Comparison of ENCODE assay signal across 8 cellular contexts in genomic region chr19:6360857-6361216, GRCh38. TPM values are rescaled to one million over a fixed set of nuclear protein-coding genes. Genes with fewer than 3 reads are reported as not detected.
DNase-seq lines count a peak whose midpoint lies in the region; ATAC-seq, FAIRE-seq and TF ChIP-seq lines count a peak whose summit lies in the region.
"Not testable (repeated sequence)": the region's sequence is repeated elsewhere in the genome, so short reads cannot be mapped to it uniquely, and the experiment has no call there.

No MANE protein-coding gene starts in this region.

- TF ChIP-seq CTCF in KMS-11 (conservative IDR thresholded peaks at IDR 0.05; ENCODE audit: low read depth, low read length); WERI-Rb-1 (IDR thresholded peaks at IDR 0.05; ENCODE audit: low read depth, low read length); astrocyte (IDR thresholded peaks at IDR 0.05; ENCODE audit: insufficient read depth, low read depth, low read length); epithelial cell of proximal tubule (conservative IDR thresholded peaks at IDR 0.05; ENCODE audit: low read depth, low read length); HepG2 (CRISPR knock-in tag; IDR thresholded peaks at IDR 0.05); ovary (IDR thresholded peaks at IDR 0.05): not testable (repeated sequence)

- peak overlapping the region; percentile 90 to 98 (median 95) for H3K4me3 Mint-ChIP-seq in CD4-positive, alpha-beta memory T cell
- peak overlapping the region; percentile 91 for H3K4me3 Mint-ChIP-seq in astrocyte (ENCODE audit: unreplicated experiment)

- peak overlapping the region; percentile 78 for H3K27ac ChIP-seq in CD4-positive, alpha-beta memory T cell (ENCODE audit: low read depth, low read length)
- H3K27ac ChIP-seq in KMS-11; WERI-Rb-1; astrocyte (ENCODE audit: low read depth, low read length); HepG2 (ENCODE audit: extremely low read length, insufficient read depth, low read length); thymus (ENCODE audit: low read depth): not testable (repeated sequence)
- H3K27ac ChIP-seq in ovary, result peak overlapping the region; percentile 73 to 92

- peaks cover 10 to 29% (median 16%) of the 10 kb centered on the region in 4 donors for H3K4me1 Mint-ChIP-seq in CD4-positive, alpha-beta memory T cell
- not testable (repeated sequence) for H3K4me1 Mint-ChIP-seq in astrocyte (ENCODE audit: low read depth, unreplicated experiment)

- WGBS in HepG2 (ENCODE audit: low lambda C conversion rate), result 87% methylated on average over 10 of the region's 10 CpGs
- 92 to 94% (median 93%) methylated on average over 10 of the region's 10 CpGs for WGBS in ovary, 3 donors
- 97% methylated on average over 10 of the region's 10 CpGs for WGBS in thymus

- not testable (repeated sequence) for H4K20me1 ChIP-seq in KMS-11 (ENCODE audit: insufficient read depth); astrocyte (ENCODE audit: insufficient read depth, low read length); HepG2 (ENCODE audit: insufficient read depth, low read length)

- intact Hi-C loops in CD4-positive, alpha-beta memory T cell (cut with micrococcal nuclease), result loop anchor here (1.0 to 10.0 kb wide), 9 partner anchors 12 to 1171 kb away; partner anchors contain the start of genes DUS3L, GTF2F1 and RFX2
- intact Hi-C loops in HepG2 (cut with micrococcal nuclease; ENCODE audit: unreplicated experiment), result not testable (repeated sequence)
- intact Hi-C loops in ovary (cut with DNase I), result loop anchor here in 2 of 4 donors (5.0 kb wide), 2 partner anchors 144 to 1959 kb away; partner anchors contain the start of genes CHAF1A (in 1 of the 2) and SH3GL1 (in 1 of the 2)

- ATAC-seq in HepG2, result not testable (repeated sequence)

- peak overlapping the region; percentile 77 for H2AFZ ChIP-seq in KMS-11 (ENCODE audit: low read depth)
- peak overlapping the region; percentile 72 for H2AFZ ChIP-seq in astrocyte (ENCODE audit: low read depth, low read length)
- H2AFZ ChIP-seq in HepG2 (ENCODE audit: low read length), result not testable (repeated sequence)

- in situ Hi-C loops in HepG2 (cut with HindIII; ENCODE audit: extremely low pct_ligation_motif_present, low pct_unique_long_range_greater_than_20kb), result not testable (repeated sequence)

- CTCF ChIA-PET in CD4-positive, alpha-beta memory T cell (lab: Charles Lee; ENCODE audit: partially characterized antibody), result interaction anchor here (0.6 to 0.9 kb wide), 3 partner anchors 11 to 143 kb away, joined by 3 to 6 read pairs (median 3); partner anchors contain the start of gene ALKBH7
- CTCF ChIA-PET in HepG2 (lab: Yijun Ruan, JAX; ENCODE audit: low intra/inter-chr PET ratio, low total read pairs), result not testable (repeated sequence)

- POLR2A ChIA-PET in CD4-positive, alpha-beta memory T cell (lab: Charles Lee; ENCODE audit: partially characterized antibody), result interaction anchor here (0.6 to 5.4 kb wide), 9 partner anchors 7 to 120 kb away, joined by 3 to 123 read pairs (median 5); partner anchors contain the start of genes ALKBH7, DENND1C, GTF2F1 and KHSRP
- POLR2A ChIA-PET in HepG2 (lab: Yijun Ruan, JAX), result interaction anchor here (0.9 to 5.0 kb wide), 6 partner anchors 8 to 709 kb away, joined by 3 to 80 read pairs (median 6); partner anchors contain the start of genes ALKBH7, KHSRP and ZNF557

- H3K9me3 ChIP-seq in CD4-positive, alpha-beta memory T cell (ENCODE audit: control insufficient read depth in 1 of 2, low read length in 2 of 2); WERI-Rb-1 (ENCODE audit: severe bottlenecking); astrocyte (ENCODE audit: insufficient read depth, low read depth, low read length); HepG2 (ENCODE audit: low read length); ovary; thymus (ENCODE audit: control insufficient read depth): not testable (repeated sequence)

- H3K79me2 ChIP-seq in KMS-11 (ENCODE audit: insufficient read depth, low read depth) (peaks cover 20% of the 10 kb centered on the region; the same call in 1 of the 2 replicates), astrocyte (ENCODE audit: insufficient read depth, low read length) (peaks cover 17% of the 10 kb centered on the region)
- not testable (repeated sequence) for H3K79me2 ChIP-seq in HepG2 (ENCODE audit: insufficient read depth, low read length)

- H3K36me3 Mint-ChIP-seq in CD4-positive, alpha-beta memory T cell, result peaks cover 15 to 28% of the 10 kb centered on the region in 2 donors
- not testable (repeated sequence) for H3K36me3 Mint-ChIP-seq in astrocyte (ENCODE audit: low read depth, unreplicated experiment)

- H3K4me3 ChIP-seq in CD4-positive, alpha-beta memory T cell (ENCODE audit: low read length in 2 of 2), result peak overlapping the region in 1 of 2 donors; percentile 92
- not testable (repeated sequence) for H3K4me3 ChIP-seq in KMS-11 (IDR thresholded peaks at IDR 0.05; ENCODE audit: insufficient read depth, low read depth, low read length)
- H3K4me3 ChIP-seq in WERI-Rb-1 (ENCODE audit: low read depth, low read length) (peak overlapping the region; percentile 57), astrocyte (ENCODE audit: insufficient read depth, low read depth, low read length) (peak overlapping the region; percentile 58), epithelial cell of proximal tubule (ENCODE audit: low read depth, low read length) (peak overlapping the region; percentile 73), HepG2 (replicated peaks in 1 of 3; ENCODE audit: insufficient read depth in 1 of 3, low read depth in 2 of 3, low read length in 3 of 3) (peak overlapping the region; percentile 53 to 84 (median 63); a peak in 5 of 6 replicates), ovary (peak overlapping the region; percentile 65), thymus (ENCODE audit: low read length) (peak overlapping the region; percentile 96)

- BruUV-seq in HepG2 (replicated peaks; lab: Mats Ljungman, UMichigan), result not testable (repeated sequence)

- DNase-seq in CD4-positive, alpha-beta memory T cell, result peak in 1 of 5 donors; percentile 27
- not testable (repeated sequence) for DNase-seq in WERI-Rb-1; astrocyte (ENCODE audit: low read depth); epithelial cell of proximal tubule (ENCODE audit: low read depth); HepG2 (ENCODE audit: low spot score)
- DNase-seq in ovary, result peak in 2 of 5 donors; percentile 44 to 51

- FAIRE-seq in astrocyte (lab: Jason Lieb, UNC); HepG2 (lab: Jason Lieb, UNC): not testable (repeated sequence)

- peak overlapping the region in 5 of 7 donors; percentile 91 to 95 (median 92) for H3K27ac Mint-ChIP-seq in CD4-positive, alpha-beta memory T cell
- H3K27ac Mint-ChIP-seq in astrocyte (ENCODE audit: unreplicated experiment), result not testable (repeated sequence)

- TF ChIP-seq RAD21 in HepG2 (CRISPR knock-in tag; IDR thresholded peaks at IDR 0.05), result not testable (repeated sequence)

- H3K27me3 Mint-ChIP-seq in CD4-positive, alpha-beta memory T cell; astrocyte (ENCODE audit: low read depth, unreplicated experiment): not testable (repeated sequence)

- H3K9ac ChIP-seq in KMS-11, result peak overlapping the region; percentile 82; the same call in 1 of the 2 replicates
- H3K9ac ChIP-seq in astrocyte (ENCODE audit: low read length), result peak overlapping the region; percentile 82
- peak overlapping the region; percentile 42; the same call in 1 of the 2 replicates for H3K9ac ChIP-seq in HepG2 (ENCODE audit: insufficient read depth, low read depth, low read length)

- H3K9me3 Mint-ChIP-seq in CD4-positive, alpha-beta memory T cell; astrocyte (ENCODE audit: unreplicated experiment): not testable (repeated sequence)

- TF ChIP-seq EP300 in HepG2 (IDR thresholded peaks at IDR 0.05; ENCODE audit: low read depth in 2 of 2, low read length in 2 of 2); HepG2 (CRISPR knock-in tag; IDR thresholded peaks at IDR 0.05; ENCODE audit: borderline replicate concordance); ovary (IDR thresholded peaks at IDR 0.05): not testable (repeated sequence)

- H3K4me1 ChIP-seq in CD4-positive, alpha-beta memory T cell (ENCODE audit: insufficient read depth, low read length), result peaks cover 23% of the 10 kb centered on the region
- H3K4me1 ChIP-seq in KMS-11 (ENCODE audit: low read depth, poor library complexity, severe bottlenecking) (peaks cover 12% of the 10 kb centered on the region), HepG2 (ENCODE audit: insufficient read depth, low read length) (peaks cover 27% of the 10 kb centered on the region)
- H3K4me1 ChIP-seq in astrocyte (ENCODE audit: insufficient read depth, low read length); ovary (ENCODE audit: insufficient read depth); thymus (ENCODE audit: control insufficient read depth, insufficient read depth, low read length): not testable (repeated sequence)

- H3K36me3 ChIP-seq in CD4-positive, alpha-beta memory T cell (ENCODE audit: insufficient read depth, low read length), result peaks cover 19% of the 10 kb centered on the region
- not testable (repeated sequence) for H3K36me3 ChIP-seq in KMS-11 (ENCODE audit: insufficient read depth); astrocyte (ENCODE audit: insufficient read depth, low read length); HepG2 (replicated peaks in 1 of 2; ENCODE audit: control insufficient read depth in 1 of 2, insufficient read depth in 2 of 2, low read length in 2 of 2); ovary
- H3K36me3 ChIP-seq in WERI-Rb-1, result peaks cover 24% of the 10 kb centered on the region
- H3K36me3 ChIP-seq in thymus (ENCODE audit: control insufficient read depth, insufficient read depth), result peaks cover 18% of the 10 kb centered on the region

- H3K4me2 ChIP-seq in KMS-11 (peak overlapping the region; percentile 2; the same call in 1 of the 2 replicates), astrocyte (ENCODE audit: low read length) (peak overlapping the region; percentile 91), HepG2 (ENCODE audit: low read depth, low read length) (peak overlapping the region; percentile 76)

- not testable (repeated sequence) for TF ChIP-seq POLR2A in HepG2 (IDR thresholded peaks at IDR 0.05; ENCODE audit: insufficient read depth in 1 of 2, low read depth in 2 of 2, low read length in 2 of 2); ovary (IDR thresholded peaks at IDR 0.05)

- H3K27me3 ChIP-seq in CD4-positive, alpha-beta memory T cell (ENCODE audit: insufficient read depth, low read length); KMS-11 (ENCODE audit: insufficient read depth, low read depth); WERI-Rb-1 (ENCODE audit: insufficient read depth, low read depth, severe bottlenecking); astrocyte (ENCODE audit: insufficient read depth, low read length); HepG2 (ENCODE audit: control insufficient read depth in 1 of 2, insufficient read depth in 2 of 2, low read length in 2 of 2); ovary; thymus (ENCODE audit: control insufficient read depth, insufficient read depth): not testable (repeated sequence)

RNA-seq across cellular contexts. Expression of gene CLPP, which starts 0.5 kb away (rescaled TPM):
- 10 to 100 TPM; 70.8 to 71.3 TPM for total RNA-seq in CD4-positive, alpha-beta memory T cell
- polyA plus RNA-seq in CD4-positive, alpha-beta memory T cell, result 100 to 1,000 TPM; 160 to 212 TPM
- total RNA-seq in astrocyte, result 90.5 and 93.8 TPM in 2 replicates
- 102 and 237 TPM in 2 replicates for total RNA-seq in epithelial cell of proximal tubule
- total RNA-seq in HepG2 (2016; rRNA removed; fragmentation: Illumina TruSeq; extraction: Trizol), result 45.3 and 46.6 TPM in 2 replicates
- total RNA-seq in HepG2 (2016; cell fraction: cytosol; rRNA removed; fragmentation: Illumina TruSeq; extraction: Trizol; ENCODE audit: low read depth), result 152 and 166 TPM in 2 replicates
- total RNA-seq in HepG2 (2016; cell fraction: insoluble cytoplasmic fraction; rRNA removed; fragmentation: Illumina TruSeq; extraction: Trizol), result 32.9 and 56.9 TPM in 2 replicates
- total RNA-seq in HepG2 (2016; cell fraction: membrane; rRNA removed; fragmentation: Illumina TruSeq; extraction: Trizol), result 107 and 109 TPM in 2 replicates
- 20.2 and 28.2 TPM in 2 replicates for total RNA-seq in HepG2 (2016; cell fraction: nucleus; rRNA removed; fragmentation: Illumina TruSeq; extraction: Trizol)
- polyA plus RNA-seq in HepG2 (2011; rRNA removed), result 68.4 and 72.3 TPM in 2 replicates
- 91.9 and 175 TPM in 2 replicates for polyA plus RNA-seq in HepG2 (2011; cell fraction: cytosol; rRNA removed)
- polyA plus RNA-seq in HepG2 (2011; cell fraction: nucleus; rRNA removed), result 80.6 and 81.0 TPM in 2 replicates
- polyA plus RNA-seq in HepG2 (2012), result 42.1 and 53.9 TPM in 2 replicates
- 192 and 215 TPM in 2 replicates for polyA plus RNA-seq in HepG2 (2016; cell fraction: cytosol; fragmentation: Illumina TruSeq; extraction: Trizol; ENCODE audit: low read depth)
- polyA plus RNA-seq in HepG2 (2016; cell fraction: insoluble cytoplasmic fraction; fragmentation: Illumina TruSeq; extraction: Trizol; ENCODE audit: low read depth), result 50.0 and 71.7 TPM in 2 replicates
- polyA plus RNA-seq in HepG2 (2016; cell fraction: membrane; fragmentation: Illumina TruSeq; extraction: Trizol; ENCODE audit: low read depth), result 128 TPM in 2 replicates
- polyA plus RNA-seq in HepG2 (2016; cell fraction: nucleus; fragmentation: Illumina TruSeq; extraction: Trizol; ENCODE audit: insufficient read depth, low read depth), result 47.5 and 49.3 TPM in 2 replicates
- 74.2 and 90.7 TPM in 2 replicates for polyA minus RNA-seq in HepG2 (2011; rRNA and poly(A)+ RNA removed; ENCODE audit: low replicate concordance)
- 19.5 and 26.8 TPM in 2 replicates for polyA minus RNA-seq in HepG2 (2011; cell fraction: cytosol; rRNA and poly(A)+ RNA removed)
- polyA minus RNA-seq in HepG2 (2011; cell fraction: nucleus; rRNA and poly(A)+ RNA removed), result 6.1 and 7.1 TPM in 2 replicates
- total RNA-seq in ovary, result 10 to 100 TPM; 43.2 to 78.8 (median 54.1) TPM
- polyA plus RNA-seq in ovary, result 10 to 100 TPM; 12.9 to 46.1 TPM
- polyA plus RNA-seq in thymus, result 88.4 TPM

RNA-seq across cellular contexts. Expression of gene ALKBH7, which starts 11.8 kb away (rescaled TPM):
- total RNA-seq in CD4-positive, alpha-beta memory T cell, result 10 to 100 TPM; 67.4 to 73.4 TPM
- 10 to 100 TPM; 72.3 to 88.1 TPM for polyA plus RNA-seq in CD4-positive, alpha-beta memory T cell
- total RNA-seq in astrocyte (58.4 and 63.2 TPM in 2 replicates), epithelial cell of proximal tubule (56.4 and 80.7 TPM in 2 replicates), HepG2 (2016; rRNA removed; fragmentation: Illumina TruSeq; extraction: Trizol) (45.9 and 48.3 TPM in 2 replicates), ovary (100 to 1,000 TPM in 3 of 7 donors, 10 to 100 TPM in 4; 66.7 to 118 (median 99.0) TPM)
- total RNA-seq in HepG2 (2016; cell fraction: cytosol; rRNA removed; fragmentation: Illumina TruSeq; extraction: Trizol; ENCODE audit: low read depth), result 30.9 and 31.3 TPM in 2 replicates
- total RNA-seq in HepG2 (2016; cell fraction: insoluble cytoplasmic fraction; rRNA removed; fragmentation: Illumina TruSeq; extraction: Trizol), result 51.6 and 55.7 TPM in 2 replicates
- 41.9 and 45.4 TPM in 2 replicates for total RNA-seq in HepG2 (2016; cell fraction: membrane; rRNA removed; fragmentation: Illumina TruSeq; extraction: Trizol)
- 18.3 and 18.4 TPM in 2 replicates for total RNA-seq in HepG2 (2016; cell fraction: nucleus; rRNA removed; fragmentation: Illumina TruSeq; extraction: Trizol)
- polyA plus RNA-seq in HepG2 (2011; rRNA removed) (29.6 and 36.8 TPM in 2 replicates), ovary (10 to 100 TPM in 1 of 2 donors, under 1 TPM in 1; 0.55 to 80.8 TPM), thymus (66.5 TPM)
- 29.3 and 56.9 TPM in 2 replicates for polyA plus RNA-seq in HepG2 (2011; cell fraction: cytosol; rRNA removed)
- polyA plus RNA-seq in HepG2 (2011; cell fraction: nucleus; rRNA removed), result 20.4 and 21.6 TPM in 2 replicates
- 21.7 and 27.2 TPM in 2 replicates for polyA plus RNA-seq in HepG2 (2012)
- 24.1 and 27.0 TPM in 2 replicates for polyA plus RNA-seq in HepG2 (2016; cell fraction: cytosol; fragmentation: Illumina TruSeq; extraction: Trizol; ENCODE audit: low read depth)
- polyA plus RNA-seq in HepG2 (2016; cell fraction: insoluble cytoplasmic fraction; fragmentation: Illumina TruSeq; extraction: Trizol; ENCODE audit: low read depth), result 36.2 and 37.8 TPM in 2 replicates
- 30.0 and 31.3 TPM in 2 replicates for polyA plus RNA-seq in HepG2 (2016; cell fraction: membrane; fragmentation: Illumina TruSeq; extraction: Trizol; ENCODE audit: low read depth)
- 23.5 and 29.2 TPM in 2 replicates for polyA plus RNA-seq in HepG2 (2016; cell fraction: nucleus; fragmentation: Illumina TruSeq; extraction: Trizol; ENCODE audit: insufficient read depth, low read depth)
- polyA minus RNA-seq in HepG2 (2011; rRNA and poly(A)+ RNA removed; ENCODE audit: low replicate concordance), result 6.0 and 18.9 TPM in 2 replicates
- 11.2 and 13.7 TPM in 2 replicates for polyA minus RNA-seq in HepG2 (2011; cell fraction: cytosol; rRNA and poly(A)+ RNA removed)
- 3.2 and 4.4 TPM in 2 replicates for polyA minus RNA-seq in HepG2 (2011; cell fraction: nucleus; rRNA and poly(A)+ RNA removed)

RNA-seq across cellular contexts. Expression of gene PSPN, which starts 14.9 kb away (rescaled TPM):
- total RNA-seq in CD4-positive, alpha-beta memory T cell, result 1 to 10 TPM; 4.6 to 5.2 TPM
- polyA plus RNA-seq in CD4-positive, alpha-beta memory T cell, result under 1 TPM; 0.38 to 0.61 TPM
- total RNA-seq in astrocyte (2.8 and 3.0 TPM in 2 replicates), epithelial cell of proximal tubule (0.58 and 5.2 TPM in 2 replicates), HepG2 (2016; rRNA removed; fragmentation: Illumina TruSeq; extraction: Trizol) (0.95 and 1.1 TPM in 2 replicates), ovary (1 to 10 TPM in 6 of 7 donors, under 1 TPM in 1; 0.72 to 2.8 (median 2.0) TPM)
- total RNA-seq in HepG2 (2016; cell fraction: cytosol; rRNA removed; fragmentation: Illumina TruSeq; extraction: Trizol; ENCODE audit: low read depth), result 0.18 and 0.20 TPM in 2 replicates
- total RNA-seq in HepG2 (2016; cell fraction: insoluble cytoplasmic fraction; rRNA removed; fragmentation: Illumina TruSeq; extraction: Trizol), result 1.1 TPM in 2 replicates
- total RNA-seq in HepG2 (2016; cell fraction: membrane; rRNA removed; fragmentation: Illumina TruSeq; extraction: Trizol), result 0.48 and 0.65 TPM in 2 replicates
- 0.72 and 0.84 TPM in 2 replicates for total RNA-seq in HepG2 (2016; cell fraction: nucleus; rRNA removed; fragmentation: Illumina TruSeq; extraction: Trizol)
- polyA plus RNA-seq in HepG2 (2011; rRNA removed) (0.69 and 0.98 TPM in 2 replicates), ovary (1 to 10 TPM; 1.2 TPM), thymus (1.0 TPM)
- 0.68 and 0.69 TPM in 2 replicates for polyA plus RNA-seq in HepG2 (2011; cell fraction: cytosol; rRNA removed)
- polyA plus RNA-seq in HepG2 (2011; cell fraction: nucleus; rRNA removed), result 2.0 and 2.1 TPM in 2 replicates
- 0.44 and 0.88 TPM in 2 replicates for polyA plus RNA-seq in HepG2 (2012)
- 0.12 TPM in 2 replicates for polyA plus RNA-seq in HepG2 (2016; cell fraction: cytosol; fragmentation: Illumina TruSeq; extraction: Trizol; ENCODE audit: low read depth)
- 1.1 and 1.8 TPM in 2 replicates for polyA plus RNA-seq in HepG2 (2016; cell fraction: insoluble cytoplasmic fraction; fragmentation: Illumina TruSeq; extraction: Trizol; ENCODE audit: low read depth)
- 0.45 TPM in 2 replicates for polyA plus RNA-seq in HepG2 (2016; cell fraction: membrane; fragmentation: Illumina TruSeq; extraction: Trizol; ENCODE audit: low read depth)
- 2.0 TPM in 2 replicates for polyA plus RNA-seq in HepG2 (2016; cell fraction: nucleus; fragmentation: Illumina TruSeq; extraction: Trizol; ENCODE audit: insufficient read depth, low read depth)
- polyA minus RNA-seq in HepG2 (2011; rRNA and poly(A)+ RNA removed; ENCODE audit: low replicate concordance), result 2.0 and 2.9 TPM in 2 replicates
- polyA minus RNA-seq in HepG2 (2011; cell fraction: cytosol; rRNA and poly(A)+ RNA removed), result 1.3 and 1.8 TPM in 2 replicates
- polyA minus RNA-seq in HepG2 (2011; cell fraction: nucleus; rRNA and poly(A)+ RNA removed), result 1.2 and 1.3 TPM in 2 replicates

RNA-seq across cellular contexts. Expression of gene ACER1, which starts 27.4 kb away (rescaled TPM):
- 1 to 10 TPM in 1 of 2 experiments, under 1 TPM in 1; 0.67 to 1.3 TPM for total RNA-seq in CD4-positive, alpha-beta memory T cell
- polyA plus RNA-seq in CD4-positive, alpha-beta memory T cell, result 1 to 10 TPM in 1 of 2 donors, under 1 TPM in 1; 0.90 to 1.1 TPM
- total RNA-seq in astrocyte (not detected in 2 replicates), epithelial cell of proximal tubule (not detected in 2 replicates), HepG2 (2016; rRNA removed; fragmentation: Illumina TruSeq; extraction: Trizol) (not detected in 2 replicates), ovary (under 1 TPM in 3 of 7 donors, not detected in 4; 0.15 to 0.37 (median 0.23) TPM)
- total RNA-seq in HepG2 (2016; cell fraction: cytosol; rRNA removed; fragmentation: Illumina TruSeq; extraction: Trizol; ENCODE audit: low read depth), result not detected in 2 replicates
- not detected in 2 replicates for total RNA-seq in HepG2 (2016; cell fraction: insoluble cytoplasmic fraction; rRNA removed; fragmentation: Illumina TruSeq; extraction: Trizol)
- total RNA-seq in HepG2 (2016; cell fraction: membrane; rRNA removed; fragmentation: Illumina TruSeq; extraction: Trizol), result not detected in 2 replicates
- total RNA-seq in HepG2 (2016; cell fraction: nucleus; rRNA removed; fragmentation: Illumina TruSeq; extraction: Trizol), result not detected in 2 replicates
- polyA plus RNA-seq in HepG2 (2011; rRNA removed) (not detected in 2 replicates), ovary (under 1 TPM in 1 of 2 donors, not detected in 1; 0.35 TPM), thymus (2.8 TPM)
- not detected in 2 replicates for polyA plus RNA-seq in HepG2 (2011; cell fraction: cytosol; rRNA removed)
- polyA plus RNA-seq in HepG2 (2011; cell fraction: nucleus; rRNA removed), result not detected in 2 replicates
- not detected in 2 replicates for polyA plus RNA-seq in HepG2 (2012)
- not detected in 2 replicates for polyA plus RNA-seq in HepG2 (2016; cell fraction: cytosol; fragmentation: Illumina TruSeq; extraction: Trizol; ENCODE audit: low read depth)
- not detected in 2 replicates for polyA plus RNA-seq in HepG2 (2016; cell fraction: insoluble cytoplasmic fraction; fragmentation: Illumina TruSeq; extraction: Trizol; ENCODE audit: low read depth)
- not detected in 2 replicates for polyA plus RNA-seq in HepG2 (2016; cell fraction: membrane; fragmentation: Illumina TruSeq; extraction: Trizol; ENCODE audit: low read depth)
- not detected in 2 replicates for polyA plus RNA-seq in HepG2 (2016; cell fraction: nucleus; fragmentation: Illumina TruSeq; extraction: Trizol; ENCODE audit: insufficient read depth, low read depth)
- not detected in 2 replicates for polyA minus RNA-seq in HepG2 (2011; rRNA and poly(A)+ RNA removed; ENCODE audit: low replicate concordance)
- not detected in 2 replicates for polyA minus RNA-seq in HepG2 (2011; cell fraction: cytosol; rRNA and poly(A)+ RNA removed)
- polyA minus RNA-seq in HepG2 (2011; cell fraction: nucleus; rRNA and poly(A)+ RNA removed), result not detected in 2 replicates

RNA-seq across cellular contexts. Expression of gene GTF2F1, which starts 32.1 kb away (rescaled TPM):
- 10 to 100 TPM; 56.3 to 57.7 TPM for total RNA-seq in CD4-positive, alpha-beta memory T cell
- polyA plus RNA-seq in CD4-positive, alpha-beta memory T cell, result 10 to 100 TPM in 1 of 2 donors, 1 to 10 TPM in 1; 6.6 to 27.5 TPM
- total RNA-seq in astrocyte (92.3 and 95.4 TPM in 2 replicates), epithelial cell of proximal tubule (42.1 and 42.2 TPM in 2 replicates), HepG2 (2016; rRNA removed; fragmentation: Illumina TruSeq; extraction: Trizol) (30.7 and 34.1 TPM in 2 replicates), ovary (10 to 100 TPM; 41.2 to 95.0 (median 65.7) TPM)
- total RNA-seq in HepG2 (2016; cell fraction: cytosol; rRNA removed; fragmentation: Illumina TruSeq; extraction: Trizol; ENCODE audit: low read depth), result 6.6 and 7.5 TPM in 2 replicates
- total RNA-seq in HepG2 (2016; cell fraction: insoluble cytoplasmic fraction; rRNA removed; fragmentation: Illumina TruSeq; extraction: Trizol), result 29.0 and 34.4 TPM in 2 replicates
- total RNA-seq in HepG2 (2016; cell fraction: membrane; rRNA removed; fragmentation: Illumina TruSeq; extraction: Trizol), result 16.5 and 20.0 TPM in 2 replicates
- 14.6 and 16.4 TPM in 2 replicates for total RNA-seq in HepG2 (2016; cell fraction: nucleus; rRNA removed; fragmentation: Illumina TruSeq; extraction: Trizol)
- polyA plus RNA-seq in HepG2 (2011; rRNA removed) (26.0 and 27.8 TPM in 2 replicates), ovary (10 to 100 TPM; 66.9 to 91.5 TPM), thymus (41.5 TPM)
- 32.7 and 42.5 TPM in 2 replicates for polyA plus RNA-seq in HepG2 (2011; cell fraction: cytosol; rRNA removed)
- 26.0 and 28.8 TPM in 2 replicates for polyA plus RNA-seq in HepG2 (2011; cell fraction: nucleus; rRNA removed)
- polyA plus RNA-seq in HepG2 (2012), result 27.7 and 33.9 TPM in 2 replicates
- polyA plus RNA-seq in HepG2 (2016; cell fraction: cytosol; fragmentation: Illumina TruSeq; extraction: Trizol; ENCODE audit: low read depth), result 10.1 and 10.5 TPM in 2 replicates
- 48.2 and 57.9 TPM in 2 replicates for polyA plus RNA-seq in HepG2 (2016; cell fraction: insoluble cytoplasmic fraction; fragmentation: Illumina TruSeq; extraction: Trizol; ENCODE audit: low read depth)
- polyA plus RNA-seq in HepG2 (2016; cell fraction: membrane; fragmentation: Illumina TruSeq; extraction: Trizol; ENCODE audit: low read depth), result 16.8 and 18.4 TPM in 2 replicates
- polyA plus RNA-seq in HepG2 (2016; cell fraction: nucleus; fragmentation: Illumina TruSeq; extraction: Trizol; ENCODE audit: insufficient read depth, low read depth), result 54.2 and 60.4 TPM in 2 replicates
- polyA minus RNA-seq in HepG2 (2011; rRNA and poly(A)+ RNA removed; ENCODE audit: low replicate concordance), result 28.2 and 31.6 TPM in 2 replicates
- polyA minus RNA-seq in HepG2 (2011; cell fraction: cytosol; rRNA and poly(A)+ RNA removed), result 20.6 and 23.2 TPM in 2 replicates
- polyA minus RNA-seq in HepG2 (2011; cell fraction: nucleus; rRNA and poly(A)+ RNA removed), result 11.4 and 11.5 TPM in 2 replicates

Comparison
In these comparisons a context has a peak if more than half of its experiments do, and no peak if none do; other contexts are left out.
1. H3K4me2 ChIP-seq: peak in every context shown above with its lines; median percentile 91 in astrocyte; 76 in HepG2; 2 in KMS-11.